In the genomic region with DNA sequence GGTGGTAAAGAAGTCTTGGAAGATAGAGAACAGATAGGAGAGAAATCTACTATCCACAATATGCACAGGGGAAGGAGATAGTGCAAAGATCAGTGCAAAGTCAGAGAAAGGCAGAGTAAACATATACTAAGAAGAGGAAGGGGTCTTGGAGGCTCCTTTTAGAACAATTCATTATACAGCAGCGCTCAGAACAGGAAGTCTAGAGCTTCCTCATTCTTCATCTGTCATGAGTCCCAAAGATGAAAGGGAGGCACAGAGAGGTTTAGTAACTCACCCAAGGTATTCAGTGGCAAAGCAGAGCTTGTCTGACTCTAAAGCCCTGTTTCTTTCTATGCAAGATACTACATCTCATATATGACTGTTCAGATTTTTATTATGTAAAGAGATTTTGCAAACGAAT, we compare ENCODE assay signal across 1 cellular context.
TF ChIP-seq lines count a peak whose summit lies in the region.

No MANE protein-coding gene starts in this region.

TF ChIP-seq in HepG2, 621 proteins besides CTCF, POLR2A, EP300 and RAD21:
- TF ChIP-seq MAFG (CRISPR knock-in tag; IDR thresholded peaks at IDR 0.05) (no peak), ZMAT5 (CRISPR knock-in tag; IDR thresholded peaks at IDR 0.05; ENCODE audit: borderline replicate concordance, low read depth) (no peak), ZNF629 (CRISPR knock-in tag; conservative IDR thresholded peaks at IDR 0.05) (no peak), HOXA7 (CRISPR knock-in tag; IDR thresholded peaks at IDR 0.05) (no peak), ZNF546 (CRISPR knock-in tag; conservative IDR thresholded peaks at IDR 0.05) (no peak), ZNF775 (CRISPR knock-in tag; IDR thresholded peaks at IDR 0.05; ENCODE audit: borderline replicate concordance) (no peak), SALL1 (CRISPR knock-in tag; IDR thresholded peaks at IDR 0.05) (no peak), ZNF562 (CRISPR knock-in tag; IDR thresholded peaks at IDR 0.05; ENCODE audit: borderline replicate concordance) (no peak), SMAD1 (CRISPR knock-in tag; IDR thresholded peaks at IDR 0.05; ENCODE audit: borderline replicate concordance, low read depth) (no peak), HMGXB4 (CRISPR knock-in tag; IDR thresholded peaks at IDR 0.05; ENCODE audit: borderline replicate concordance in 1 of 2, low read depth in 1 of 2) (no peak), MBD4 (IDR thresholded peaks at IDR 0.05; ENCODE audit: borderline replicate concordance, low read length) (no peak), TARDBP (CRISPR knock-in tag; IDR thresholded peaks at IDR 0.05) (no peak), NCOA5 (CRISPR knock-in tag; IDR thresholded peaks at IDR 0.05) (no peak), KDM2A (CRISPR knock-in tag; IDR thresholded peaks at IDR 0.05; ENCODE audit: borderline replicate concordance, low read depth) (no peak), SMARCC2 (IDR thresholded peaks at IDR 0.05) (no peak)
